19 cellular contexts compared by ENCODE assay signal in the genomic region with DNA sequence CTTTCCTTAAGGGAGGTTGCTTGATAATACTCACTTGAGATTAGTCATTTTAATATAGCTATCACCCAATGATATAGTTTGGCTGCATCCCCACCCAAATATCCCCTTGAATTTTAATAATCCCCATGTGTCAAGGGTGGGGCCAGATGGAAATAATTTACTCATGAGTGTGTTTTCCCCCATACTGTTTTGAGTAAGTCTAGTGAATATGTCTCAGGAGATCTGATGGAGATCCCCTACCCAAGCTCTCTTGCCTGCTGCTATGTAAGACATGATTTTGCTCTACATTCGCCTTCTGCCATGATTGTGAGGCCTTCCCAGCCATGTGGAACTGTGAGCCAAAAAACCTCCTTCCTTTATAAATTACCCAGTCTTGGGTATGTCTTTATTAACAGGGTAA.
"Had no signal": no experiment of that assay in that cellular context is flagged by ENCODE, and none has a peak within 500 bp of the region (broad histone marks: within the 10 kb centered on the region; RNA-seq: fewer than 3 reads in every experiment).

No MANE protein-coding gene starts in this region.

- DNase-seq: IMR-90, Karpas-422, KG1, MG63, NCI-H1092, NCI-H1105 treated with DMSO at 0.1 percent for 48 hours, NCI-H1417 treated with DMSO at 0.1 percent for 48 hours, NCI-H146, NCI-H1694 treated with DMSO at 0.1 percent for 48 hours, NCI-H1930, NCI-H2081, NCI-H2107, NCI-H2227 treated with DMSO at 0.1 percent for 48 hours, NCI-H526, Right ventricle myocardium superior, RPMI8226, SIG-M5, T-helper 2 cell had no signal

- ATAC-seq: HepG2 had no signal
